Comparison of ENCODE assay signal across 8 cellular contexts in genomic region chr19:3366761-3367571, GRCh38. TPM values are rescaled to one million over a fixed set of nuclear protein-coding genes. Genes with fewer than 3 reads are reported as not detected.
A peak's percentile ranks its signal among the peaks of the same experiment; 100 is the strongest.
DNase-seq lines count a peak whose midpoint lies in the region; ATAC-seq and TF ChIP-seq lines count a peak whose summit lies in the region.

No MANE protein-coding gene starts in this region.

- 0% methylated on average over 54 to 60 of the region's 61 CpGs for WGBS in ectodermal cell, 2 experiments

- H3K4me3 ChIP-seq in ectodermal cell (ENCODE audit: insufficient read depth, low read depth, low read length) (peak overlapping the region; percentile 29), mucosa of descending colon (peak overlapping the region; percentile 40)

- POLR2A ChIA-PET in RWPE1 (lab: Yijun Ruan, JAX; ENCODE audit: low non-redundant PET) = interaction anchor here (0.6 kb wide), 1 partner anchor 13 kb away, joined by 3 read pairs; no protein-coding TSS in a partner anchor

- H3K27ac ChIP-seq in RWPE1 (peak overlapping the region; percentile 97), ectodermal cell (ENCODE audit: insufficient read depth, low read depth, low read length, poor library complexity, severe bottlenecking) (no peak overlapping the region)

- ATAC-seq in mucosa of descending colon = peak; percentile 57
- ATAC-seq in GM19324 (IDR thresholded peaks at IDR 0.05; ENCODE audit: low FRiP score, unreplicated experiment) = no peak

- H3K9me3 ChIP-seq in ectodermal cell (ENCODE audit: control insufficient read depth, low read length) (no peaks in the 10 kb centered on the region), mucosa of descending colon (no peaks in the 10 kb centered on the region)

- peaks cover 100% of the 10 kb centered on the region for H3K27me3 ChIP-seq in ectodermal cell (ENCODE audit: control insufficient read depth, insufficient read depth, low read length, poor library complexity, severe bottlenecking)

- H3K36me3 ChIP-seq in ectodermal cell (ENCODE audit: control insufficient read depth, insufficient read depth, low read length) (no peaks in the 10 kb centered on the region), mucosa of descending colon (ENCODE audit: low read depth) (no peaks in the 10 kb centered on the region)

- H3K4me1 ChIP-seq in ectodermal cell (ENCODE audit: control insufficient read depth, insufficient read depth, low read length) (peaks cover 18% of the 10 kb centered on the region), mucosa of descending colon (ENCODE audit: low read depth) (peaks cover 5% of the 10 kb centered on the region)

- DNase-seq in stimulated activated CD4-positive, alpha-beta T cell treated with anti-CD3 and anti-CD28 coated beads, Interleukin-4, amount 100 ng/mL, for 1 hour = peak; percentile 19
- no peak for DNase-seq in stimulated activated CD4-positive, alpha-beta T cell treated with anti-CD3 and anti-CD28 coated beads, Interleukin-1b, Interleukin-23, amount 100 ng/mL, for 48 hours
- DNase-seq in RWPE1 (ENCODE audit: low spot score) (no peak), mucosa of descending colon (peak; percentile 66 to 74 (median 72)), inferior parietal cortex (ENCODE audit: extremely low spot score) (no peak), T-helper 9 cell (no peak)

- CTCF ChIA-PET in RWPE1 (lab: Yijun Ruan, JAX) = no interaction called here

- intact Hi-C loops in mucosa of descending colon (cut with DNase I, micrococcal nuclease) = loop anchor here in 1 of 2 donors (10.0 kb wide), 1 partner anchor 58 kb away; no protein-coding TSS in a partner anchor

- TF ChIP-seq CTCF in RWPE1 (conservative IDR thresholded peaks at IDR 0.05; ENCODE audit: low read depth) (no peak), mucosa of descending colon (IDR thresholded peaks at IDR 0.05) (no peak)

RNA-seq across cellular contexts. Expression of gene NFIC, which starts 0.6 kb away (rescaled TPM):
- 3.6 TPM for polyA plus RNA-seq in ectodermal cell (2013, experiment 1 of 4)
- 5.5 TPM for polyA plus RNA-seq in ectodermal cell (2013, experiment 2 of 4)
- 3.1 TPM for polyA plus RNA-seq in ectodermal cell (2013, experiment 3 of 4)
- polyA plus RNA-seq in ectodermal cell (2013, experiment 4 of 4) = 2.4 TPM
- total RNA-seq in mucosa of descending colon = 100 to 1,000 TPM in 1 of 3 donors, 10 to 100 TPM in 2; 38.4 to 210 (median 79.3) TPM

Comparison
In these comparisons a context has a peak if more than half of its experiments do, and no peak if none do; other contexts are left out.
1. DNase-seq: peak in stimulated activated CD4-positive, alpha-beta T cell treated with anti-CD3 and anti-CD28 coated beads, Interleukin-4, amount 100 ng/mL, for 1 hour (single experiment) and mucosa of descending colon (3 of 3); none in stimulated activated CD4-positive, alpha-beta T cell treated with anti-CD3 and anti-CD28 coated beads, Interleukin-1b, Interleukin-23, amount 100 ng/mL, for 48 hours (single experiment), RWPE1 (single experiment), inferior parietal cortex (single experiment) and T-helper 9 cell (single experiment).